In the genomic region with DNA sequence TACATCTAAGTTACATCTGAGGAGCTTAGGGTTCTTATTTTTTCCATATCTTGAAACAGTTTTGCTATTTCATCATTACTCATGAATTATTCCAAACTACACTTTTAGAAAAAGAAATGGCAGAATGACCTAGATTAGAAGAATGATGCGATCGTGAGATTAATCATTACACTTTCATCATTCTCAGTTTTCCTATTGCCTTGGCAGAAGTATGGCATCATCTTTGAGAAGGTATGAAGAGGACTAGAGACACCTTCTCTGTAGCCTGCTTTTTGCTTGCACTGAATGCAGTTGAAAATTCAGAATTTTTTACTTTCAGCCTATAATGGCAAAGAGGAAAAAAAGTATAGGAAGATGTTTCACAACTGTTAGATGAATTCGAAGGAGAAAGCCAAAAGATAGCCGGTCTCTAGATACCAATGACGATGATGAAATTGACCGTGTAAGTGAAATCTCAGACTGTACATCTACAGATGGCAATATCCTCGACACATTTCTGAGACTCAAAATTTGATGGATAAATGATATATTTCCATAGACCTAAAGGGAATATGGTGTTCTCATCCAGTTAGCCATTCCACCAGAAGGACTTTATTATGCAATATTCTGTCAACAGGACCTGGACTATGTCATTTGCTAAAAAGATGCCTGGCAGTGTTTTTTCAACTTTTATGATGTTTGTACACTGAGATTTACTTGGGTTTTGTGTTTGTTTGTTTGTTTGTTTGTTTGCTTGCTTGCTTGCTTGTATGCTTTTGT, we compare ENCODE assay signal across 1 cellular context.
TF ChIP-seq lines count a peak whose summit lies in the region.

No MANE protein-coding gene starts in this region.

TF ChIP-seq in HepG2, 621 proteins besides CTCF, POLR2A, EP300 and RAD21:
- TF ChIP-seq IRF2 (CRISPR knock-in tag; IDR thresholded peaks at IDR 0.05): no peak
- no peak for TF ChIP-seq MAFK (conservative IDR thresholded peaks at IDR 0.05 in 1 of 2, IDR thresholded peaks at IDR 0.05 in 1 of 2; ENCODE audit: low read length in 2 of 2)
- TF ChIP-seq CEBPB (IDR thresholded peaks at IDR 0.05; ENCODE audit: borderline replicate concordance, low read depth, low read length): peak; percentile 43; the same call in 1 of the 2 replicates
- TF ChIP-seq ZNF558 (CRISPR knock-in tag; IDR thresholded peaks at IDR 0.05; ENCODE audit: borderline replicate concordance): no peak
- peak; percentile 11; the same call in 1 of the 2 replicates for TF ChIP-seq CEBPG (CRISPR knock-in tag; IDR thresholded peaks at IDR 0.05)
